1 cellular context compared by ENCODE assay signal in the genomic region with DNA sequence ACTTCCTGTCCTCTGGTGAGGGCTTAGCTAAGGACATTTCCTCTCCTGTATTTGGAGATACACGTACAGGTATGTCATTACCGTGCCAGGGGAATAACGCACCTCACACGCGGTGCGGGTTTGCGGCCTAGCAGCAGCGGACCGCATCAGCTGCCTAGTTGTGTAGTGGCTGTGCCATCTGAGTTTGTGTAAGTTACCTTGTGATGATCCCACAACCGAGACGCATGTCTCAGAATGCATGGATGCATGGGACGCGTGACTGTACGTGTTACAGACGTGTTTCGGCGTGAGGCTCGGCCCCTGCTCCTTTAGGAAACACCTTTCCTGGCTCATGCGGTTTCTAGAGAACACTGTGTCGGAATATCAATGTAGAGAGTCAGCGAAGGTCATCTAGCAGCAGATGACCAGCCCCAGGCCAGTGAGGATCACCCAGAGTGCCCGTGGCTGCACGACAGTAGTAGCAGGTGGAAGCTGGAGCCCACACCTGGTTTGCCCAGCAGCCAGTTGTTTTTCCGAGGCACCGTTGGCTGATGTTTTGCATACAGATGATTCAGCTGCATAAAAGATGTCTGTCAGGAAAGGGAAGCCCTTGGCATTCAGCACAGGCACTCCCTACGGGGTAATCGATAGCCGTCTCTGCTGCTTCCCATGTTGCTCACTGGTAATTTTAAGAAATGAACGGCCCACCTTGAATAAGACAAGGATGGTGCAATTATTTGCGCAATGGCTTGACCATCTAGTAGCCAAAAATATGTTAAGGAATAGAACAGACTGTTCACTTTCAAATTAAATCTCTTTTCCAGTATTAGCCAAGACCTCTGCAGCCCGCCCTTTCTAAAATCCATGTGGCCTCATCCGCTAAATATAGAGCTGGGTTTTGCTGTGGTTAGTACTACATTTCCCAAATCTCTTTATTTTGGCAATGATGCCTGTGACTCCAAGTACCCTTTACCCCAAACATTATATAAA.
TF ChIP-seq lines count a peak whose summit lies in the region.

No MANE protein-coding gene starts in this region.

TF ChIP-seq in HepG2, 621 proteins besides CTCF, POLR2A, EP300 and RAD21 (continued from another document and continues in another):
- TF ChIP-seq, protein P1, sequence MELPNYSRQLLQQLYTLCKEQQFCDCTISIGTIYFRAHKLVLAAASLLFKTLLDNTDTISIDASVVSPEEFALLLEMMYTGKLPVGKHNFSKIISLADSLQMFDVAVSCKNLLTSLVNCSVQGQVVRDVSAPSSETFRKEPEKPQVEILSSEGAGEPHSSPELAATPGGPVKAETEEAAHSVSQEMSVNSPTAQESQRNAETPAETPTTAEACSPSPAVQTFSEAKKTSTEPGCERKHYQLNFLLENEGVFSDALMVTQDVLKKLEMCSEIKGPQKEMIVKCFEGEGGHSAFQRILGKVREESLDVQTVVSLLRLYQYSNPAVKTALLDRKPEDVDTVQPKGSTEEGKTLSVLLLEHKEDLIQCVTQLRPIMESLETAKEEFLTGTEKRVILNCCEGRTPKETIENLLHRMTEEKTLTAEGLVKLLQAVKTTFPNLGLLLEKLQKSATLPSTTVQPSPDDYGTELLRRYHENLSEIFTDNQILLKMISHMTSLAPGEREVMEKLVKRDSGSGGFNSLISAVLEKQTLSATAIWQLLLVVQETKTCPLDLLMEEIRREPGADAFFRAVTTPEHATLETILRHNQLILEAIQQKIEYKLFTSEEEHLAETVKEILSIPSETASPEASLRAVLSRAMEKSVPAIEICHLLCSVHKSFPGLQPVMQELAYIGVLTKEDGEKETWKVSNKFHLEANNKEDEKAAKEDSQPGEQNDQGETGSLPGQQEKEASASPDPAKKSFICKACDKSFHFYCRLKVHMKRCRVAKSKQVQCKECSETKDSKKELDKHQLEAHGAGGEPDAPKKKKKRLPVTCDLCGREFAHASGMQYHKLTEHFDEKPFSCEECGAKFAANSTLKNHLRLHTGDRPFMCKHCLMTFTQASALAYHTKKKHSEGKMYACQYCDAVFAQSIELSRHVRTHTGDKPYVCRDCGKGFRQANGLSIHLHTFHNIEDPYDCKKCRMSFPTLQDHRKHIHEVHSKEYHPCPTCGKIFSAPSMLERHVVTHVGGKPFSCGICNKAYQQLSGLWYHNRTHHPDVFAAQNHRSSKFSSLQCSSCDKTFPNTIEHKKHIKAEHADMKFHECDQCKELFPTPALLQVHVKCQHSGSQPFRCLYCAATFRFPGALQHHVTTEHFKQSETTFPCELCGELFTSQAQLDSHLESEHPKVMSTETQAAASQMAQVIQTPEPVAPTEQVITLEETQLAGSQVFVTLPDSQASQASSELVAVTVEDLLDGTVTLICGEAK (IDR thresholded peaks at IDR 0.05): no peak
- TF ChIP-seq, protein P1 (CRISPR knock-in tag; IDR thresholded peaks at IDR 0.05): 0 out of 2 replicates have a peak, but pooled peaks have one; percentile 45
- TF ChIP-seq ZSCAN29 (CRISPR knock-in tag; conservative IDR thresholded peaks at IDR 0.05) (no peak), SALL1 (CRISPR knock-in tag; IDR thresholded peaks at IDR 0.05) (peak; percentile 61; the same call in 1 of the 2 replicates), FOSL2 (CRISPR knock-in tag; IDR thresholded peaks at IDR 0.05) (no peak), PTBP1 (IDR thresholded peaks at IDR 0.05; ENCODE audit: low read depth, low read length, poor library complexity, severe bottlenecking) (no peak), MYC (CRISPR knock-in tag; IDR thresholded peaks at IDR 0.05; ENCODE audit: borderline replicate concordance) (peak; percentile 71; the same call in 1 of the 2 replicates), ARNT2 (CRISPR knock-in tag; IDR thresholded peaks at IDR 0.05; ENCODE audit: low read depth) (no peak; the same call in 1 of the 2 replicates), RELA (CRISPR knock-in tag; IDR thresholded peaks at IDR 0.05) (no peak), ETV6 (CRISPR knock-in tag; conservative IDR thresholded peaks at IDR 0.05) (no peak), ZNF720 (CRISPR knock-in tag; IDR thresholded peaks at IDR 0.05) (0 out of 2 replicates have a peak, but pooled peaks have one; percentile 75), STAG1 (CRISPR knock-in tag; IDR thresholded peaks at IDR 0.05) (no peak), NCOA2 (CRISPR knock-in tag; IDR thresholded peaks at IDR 0.05) (no peak), ZMYM3 (CRISPR knock-in tag; IDR thresholded peaks at IDR 0.05) (0 out of 2 replicates have a peak, but pooled peaks have one; percentile 12), ZNF235 (CRISPR knock-in tag; IDR thresholded peaks at IDR 0.05; ENCODE audit: borderline replicate concordance) (0 out of 2 replicates have a peak, but pooled peaks have one; percentile 62), THAP11 (CRISPR knock-in tag; IDR thresholded peaks at IDR 0.05) (no peak; the same call in 1 of the 2 replicates), ZFYVE20 (CRISPR knock-in tag; IDR thresholded peaks at IDR 0.05; ENCODE audit: borderline replicate concordance, low read depth) (no peak), ZZZ3 (CRISPR knock-in tag; IDR thresholded peaks at IDR 0.05; ENCODE audit: borderline replicate concordance) (no peak), CHD4 (IDR thresholded peaks at IDR 0.05; ENCODE audit: borderline replicate concordance, low read length) (no peak), ZNF768 (CRISPR knock-in tag; IDR thresholded peaks at IDR 0.05) (no peak), TRIM24 (CRISPR knock-in tag; IDR thresholded peaks at IDR 0.05) (no peak), ZNF143 (CRISPR knock-in tag; IDR thresholded peaks at IDR 0.05) (0 out of 2 replicates have a peak, but pooled peaks have one; percentile 8), GLI4 (CRISPR knock-in tag; IDR thresholded peaks at IDR 0.05; ENCODE audit: borderline replicate concordance) (peak; percentile 69; the same call in 1 of the 2 replicates), ZNF251 (CRISPR knock-in tag; IDR thresholded peaks at IDR 0.05) (0 out of 2 replicates have a peak, but pooled peaks have one; percentile 13), NBN (conservative IDR thresholded peaks at IDR 0.05) (no peak), MED13 (CRISPR knock-in tag; IDR thresholded peaks at IDR 0.05) (no peak), MEF2D (CRISPR knock-in tag; IDR thresholded peaks at IDR 0.05) (peak; percentile 22; the same call in 1 of the 2 replicates), PAX8 (CRISPR knock-in tag; IDR thresholded peaks at IDR 0.05; ENCODE audit: borderline replicate concordance) (0 out of 2 replicates have a peak, but pooled peaks have one; percentile 66), ZNF207 (IDR thresholded peaks at IDR 0.05; ENCODE audit: borderline replicate concordance) (no peak), ZNF772 (CRISPR knock-in tag; IDR thresholded peaks at IDR 0.05) (peak; percentile 23; the same call in 1 of the 2 replicates), ZBTB42 (CRISPR knock-in tag; IDR thresholded peaks at IDR 0.05) (peak; percentile 65; the same call in 1 of the 2 replicates), SRF (IDR thresholded peaks at IDR 0.05; ENCODE audit: low read depth, low read length) (no peak), ZKSCAN8 (CRISPR knock-in tag; IDR thresholded peaks at IDR 0.05; ENCODE audit: borderline replicate concordance) (no peak), TMF1 (CRISPR knock-in tag; IDR thresholded peaks at IDR 0.05; ENCODE audit: low read depth) (0 out of 2 replicates have a peak, but pooled peaks have one; percentile 12)
- TF ChIP-seq, protein P2, sequence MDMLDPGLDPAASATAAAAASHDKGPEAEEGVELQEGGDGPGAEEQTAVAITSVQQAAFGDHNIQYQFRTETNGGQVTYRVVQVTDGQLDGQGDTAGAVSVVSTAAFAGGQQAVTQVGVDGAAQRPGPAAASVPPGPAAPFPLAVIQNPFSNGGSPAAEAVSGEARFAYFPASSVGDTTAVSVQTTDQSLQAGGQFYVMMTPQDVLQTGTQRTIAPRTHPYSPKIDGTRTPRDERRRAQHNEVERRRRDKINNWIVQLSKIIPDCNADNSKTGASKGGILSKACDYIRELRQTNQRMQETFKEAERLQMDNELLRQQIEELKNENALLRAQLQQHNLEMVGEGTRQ (IDR thresholded peaks at IDR 0.05; ENCODE audit: low read depth, low read length): no peak
- TF ChIP-seq, protein P2 (CRISPR knock-in tag; IDR thresholded peaks at IDR 0.05; ENCODE audit: borderline replicate concordance): no peak
- TF ChIP-seq, protein P3, sequence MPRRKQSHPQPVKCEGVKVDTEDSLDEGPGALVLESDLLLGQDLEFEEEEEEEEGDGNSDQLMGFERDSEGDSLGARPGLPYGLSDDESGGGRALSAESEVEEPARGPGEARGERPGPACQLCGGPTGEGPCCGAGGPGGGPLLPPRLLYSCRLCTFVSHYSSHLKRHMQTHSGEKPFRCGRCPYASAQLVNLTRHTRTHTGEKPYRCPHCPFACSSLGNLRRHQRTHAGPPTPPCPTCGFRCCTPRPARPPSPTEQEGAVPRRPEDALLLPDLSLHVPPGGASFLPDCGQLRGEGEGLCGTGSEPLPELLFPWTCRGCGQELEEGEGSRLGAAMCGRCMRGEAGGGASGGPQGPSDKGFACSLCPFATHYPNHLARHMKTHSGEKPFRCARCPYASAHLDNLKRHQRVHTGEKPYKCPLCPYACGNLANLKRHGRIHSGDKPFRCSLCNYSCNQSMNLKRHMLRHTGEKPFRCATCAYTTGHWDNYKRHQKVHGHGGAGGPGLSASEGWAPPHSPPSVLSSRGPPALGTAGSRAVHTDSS (CRISPR knock-in tag; conservative IDR thresholded peaks at IDR 0.05): no peak
- TF ChIP-seq, protein P4, sequence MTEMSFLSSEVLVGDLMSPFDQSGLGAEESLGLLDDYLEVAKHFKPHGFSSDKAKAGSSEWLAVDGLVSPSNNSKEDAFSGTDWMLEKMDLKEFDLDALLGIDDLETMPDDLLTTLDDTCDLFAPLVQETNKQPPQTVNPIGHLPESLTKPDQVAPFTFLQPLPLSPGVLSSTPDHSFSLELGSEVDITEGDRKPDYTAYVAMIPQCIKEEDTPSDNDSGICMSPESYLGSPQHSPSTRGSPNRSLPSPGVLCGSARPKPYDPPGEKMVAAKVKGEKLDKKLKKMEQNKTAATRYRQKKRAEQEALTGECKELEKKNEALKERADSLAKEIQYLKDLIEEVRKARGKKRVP (CRISPR knock-in tag; IDR thresholded peaks at IDR 0.05): no peak
- TF ChIP-seq, protein P5, sequence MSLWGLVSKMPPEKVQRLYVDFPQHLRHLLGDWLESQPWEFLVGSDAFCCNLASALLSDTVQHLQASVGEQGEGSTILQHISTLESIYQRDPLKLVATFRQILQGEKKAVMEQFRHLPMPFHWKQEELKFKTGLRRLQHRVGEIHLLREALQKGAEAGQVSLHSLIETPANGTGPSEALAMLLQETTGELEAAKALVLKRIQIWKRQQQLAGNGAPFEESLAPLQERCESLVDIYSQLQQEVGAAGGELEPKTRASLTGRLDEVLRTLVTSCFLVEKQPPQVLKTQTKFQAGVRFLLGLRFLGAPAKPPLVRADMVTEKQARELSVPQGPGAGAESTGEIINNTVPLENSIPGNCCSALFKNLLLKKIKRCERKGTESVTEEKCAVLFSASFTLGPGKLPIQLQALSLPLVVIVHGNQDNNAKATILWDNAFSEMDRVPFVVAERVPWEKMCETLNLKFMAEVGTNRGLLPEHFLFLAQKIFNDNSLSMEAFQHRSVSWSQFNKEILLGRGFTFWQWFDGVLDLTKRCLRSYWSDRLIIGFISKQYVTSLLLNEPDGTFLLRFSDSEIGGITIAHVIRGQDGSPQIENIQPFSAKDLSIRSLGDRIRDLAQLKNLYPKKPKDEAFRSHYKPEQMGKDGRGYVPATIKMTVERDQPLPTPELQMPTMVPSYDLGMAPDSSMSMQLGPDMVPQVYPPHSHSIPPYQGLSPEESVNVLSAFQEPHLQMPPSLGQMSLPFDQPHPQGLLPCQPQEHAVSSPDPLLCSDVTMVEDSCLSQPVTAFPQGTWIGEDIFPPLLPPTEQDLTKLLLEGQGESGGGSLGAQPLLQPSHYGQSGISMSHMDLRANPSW (CRISPR knock-in tag; IDR thresholded peaks at IDR 0.05; ENCODE audit: borderline replicate concordance): no peak
- TF ChIP-seq, protein P6, sequence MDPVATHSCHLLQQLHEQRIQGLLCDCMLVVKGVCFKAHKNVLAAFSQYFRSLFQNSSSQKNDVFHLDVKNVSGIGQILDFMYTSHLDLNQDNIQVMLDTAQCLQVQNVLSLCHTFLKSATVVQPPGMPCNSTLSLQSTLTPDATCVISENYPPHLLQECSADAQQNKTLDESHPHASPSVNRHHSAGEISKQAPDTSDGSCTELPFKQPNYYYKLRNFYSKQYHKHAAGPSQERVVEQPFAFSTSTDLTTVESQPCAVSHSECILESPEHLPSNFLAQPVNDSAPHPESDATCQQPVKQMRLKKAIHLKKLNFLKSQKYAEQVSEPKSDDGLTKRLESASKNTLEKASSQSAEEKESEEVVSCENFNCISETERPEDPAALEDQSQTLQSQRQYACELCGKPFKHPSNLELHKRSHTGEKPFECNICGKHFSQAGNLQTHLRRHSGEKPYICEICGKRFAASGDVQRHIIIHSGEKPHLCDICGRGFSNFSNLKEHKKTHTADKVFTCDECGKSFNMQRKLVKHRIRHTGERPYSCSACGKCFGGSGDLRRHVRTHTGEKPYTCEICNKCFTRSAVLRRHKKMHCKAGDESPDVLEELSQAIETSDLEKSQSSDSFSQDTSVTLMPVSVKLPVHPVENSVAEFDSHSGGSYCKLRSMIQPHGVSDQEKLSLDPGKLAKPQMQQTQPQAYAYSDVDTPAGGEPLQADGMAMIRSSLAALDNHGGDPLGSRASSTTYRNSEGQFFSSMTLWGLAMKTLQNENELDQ (CRISPR knock-in tag; IDR thresholded peaks at IDR 0.05; ENCODE audit: borderline replicate concordance): no peak
